Comparison of ENCODE assay signal across 9 cellular contexts in genomic region chr16:3400446-3400778, GRCh38. TPM values are rescaled to one million over a fixed set of nuclear protein-coding genes. Genes with fewer than 3 reads are reported as not detected.
DNase-seq lines count a peak whose midpoint lies in the region; ATAC-seq and TF ChIP-seq lines count a peak whose summit lies in the region.
"Had no signal": no experiment of that assay in that cellular context is flagged by ENCODE, and none has a peak within 500 bp of the region (broad histone marks: within the 10 kb centered on the region; RNA-seq: fewer than 3 reads in every experiment).

No MANE protein-coding gene starts in this region.

- no peak for ATAC-seq in SK-N-SH treated with all-trans-retinoic acid at 6 μM for 48 hours
- no peak for ATAC-seq in WTC11

- peaks cover 50% of the 10 kb centered on the region for H3K36me3 Mint-ChIP-seq in WTC11

- H3K4me1 Mint-ChIP-seq in WTC11: peaks cover 8% of the 10 kb centered on the region

- TF ChIP-seq POLR2A in stomach (IDR thresholded peaks at IDR 0.05): no peak

- H3K27me3 ChIP-seq in SK-N-SH (ENCODE audit: insufficient read depth): no peaks in the 10 kb centered on the region
- no peaks in the 10 kb centered on the region for H3K27me3 ChIP-seq in iPS-15b (ENCODE audit: control insufficient read depth, insufficient read depth, low read length)
- no peaks in the 10 kb centered on the region for H3K27me3 ChIP-seq in stomach

- H3K9ac ChIP-seq in SK-N-SH (peak overlapping the region; percentile 95), iPS-15b (ENCODE audit: low read depth, low read length) (peak overlapping the region; percentile 81)

- no peak for TF ChIP-seq EP300 in SK-N-SH (IDR thresholded peaks at IDR 0.05; ENCODE audit: borderline replicate concordance in 1 of 2, low read depth in 1 of 2, low read length in 1 of 2)
- TF ChIP-seq EP300 in stomach (IDR thresholded peaks at IDR 0.05): no peak

- peaks cover 71% of the 10 kb centered on the region for H3K79me2 ChIP-seq in SK-N-SH (ENCODE audit: insufficient read depth)

- CTCF ChIA-PET in SK-N-SH (lab: Yijun Ruan, JAX) (interaction anchor here (0.8 to 1.3 kb wide), 3 partner anchors 22 to 133 kb away, joined by 3 read pairs; partner anchors contain the start of gene OR2C1), WTC11 (lab: Charles Lee) (interaction anchor here (0.6 to 2.8 kb wide), 10 partner anchors 44 to 218 kb away, joined by 3 to 13 read pairs (median 4); partner anchors contain the start of genes CLUAP1, NAA60 and ZNF597)

- no peak for TF ChIP-seq RAD21 in SK-N-SH (IDR thresholded peaks at IDR 0.05; ENCODE audit: low read length)

- peak overlapping the region; percentile 98; the same call in 1 of the 2 replicates for H2AFZ ChIP-seq in SK-N-SH (ENCODE audit: low read depth)

- no peaks in the 10 kb centered on the region for H4K20me1 ChIP-seq in SK-N-SH (ENCODE audit: insufficient read depth)

- H3K9me3 Mint-ChIP-seq in WTC11: peaks cover 11% of the 10 kb centered on the region

- intact Hi-C loops in stomach (cut with DNase I; ENCODE audit: low total_unique reads): no loop called here

- H3K27ac ChIP-seq in SK-N-SH (ENCODE audit: low read depth in 2 of 2, low read length in 1 of 2) (peak overlapping the region; percentile 81 to 83), stomach (peak overlapping the region; percentile 88 to 93 (median 90))

- H3K27me3 Mint-ChIP-seq in WTC11 (ENCODE audit: low read depth): no peaks in the 10 kb centered on the region

- H3K36me3 ChIP-seq in SK-N-SH (replicated peaks in 1 of 2; ENCODE audit: control insufficient read depth in 1 of 2, insufficient read depth in 2 of 2, low read length in 1 of 2): peaks cover 29 to 65% of the 10 kb centered on the region in 2 experiments
- peaks cover 23% of the 10 kb centered on the region for H3K36me3 ChIP-seq in iPS-15b (ENCODE audit: control insufficient read depth, insufficient read depth, low read length)
- peaks cover 28 to 58% (median 48%) of the 10 kb centered on the region in 4 donors for H3K36me3 ChIP-seq in stomach

- H3K4me3 Mint-ChIP-seq in WTC11: peak overlapping the region; percentile 95

- H3K4me2 ChIP-seq in SK-N-SH: peak overlapping the region; percentile 79

- WGBS in SK-N-SH (ENCODE audit: low lambda C conversion rate): 3% methylated on average over 12 of the region's 18 CpGs
- 0 to 4% (median 1%) methylated on average over 7 to 18 of the region's 18 CpGs for WGBS in stomach, 5 donors

- H3K9me2 ChIP-seq in SK-N-SH: no peaks in the 10 kb centered on the region

- H3K4me3 ChIP-seq in SK-N-SH (ENCODE audit: low read depth in 2 of 2, low read length in 1 of 2): peak overlapping the region; percentile 92 to 94
- H3K4me3 ChIP-seq in iPS-15b (ENCODE audit: low read depth, low read length): peak overlapping the region; percentile 90
- H3K4me3 ChIP-seq in stomach: peak overlapping the region; percentile 81 to 91 (median 87)

- H3K4me1 ChIP-seq in SK-N-SH (ENCODE audit: control insufficient read depth in 1 of 2, insufficient read depth in 2 of 2, low read depth in 1 of 2, low read length in 1 of 2) (peaks cover 0 to 4% of the 10 kb centered on the region in 2 experiments; a peak in 2 of 4 replicates), iPS-15b (ENCODE audit: control insufficient read depth, insufficient read depth, low read length) (no peaks in the 10 kb centered on the region), stomach (peaks cover 17 to 40% (median 24%) of the 10 kb centered on the region in 4 donors)

- peaks cover 11% of the 10 kb centered on the region for H3F3A ChIP-seq in SK-N-SH (replicated peaks; ENCODE audit: insufficient read depth)

- peak overlapping the region; percentile 78; the same call in 1 of the 2 replicates for H3K27ac Mint-ChIP-seq in WTC11

- DNase-seq in SK-N-SH (no peak), WTC11 (ENCODE audit: low spot score) (no peak), stomach (no peak), T1000 (lab: John Stamatoyannopoulos, UW) (no peak), NCI-H2196 (lab: John Stamatoyannopoulos, UW; ENCODE audit: unreplicated experiment) (no peak), DMS 273 treated with DMSO at 0.1 percent for 48 hours (lab: John Stamatoyannopoulos, UW) (no peak)

- POLR2A ChIA-PET in SK-N-SH (lab: Yijun Ruan, JAX): interaction anchor here (1.1 to 1.7 kb wide), 2 partner anchors 44 to 57 kb away, joined by 5 to 8 read pairs; partner anchors contain the start of genes NAA60 and ZNF597
- POLR2A ChIA-PET in WTC11 (lab: Charles Lee): interaction anchor here (1.0 to 2.1 kb wide), 5 partner anchors 43 to 118 kb away, joined by 3 to 11 read pairs (median 4); partner anchors contain the start of genes CLUAP1, NAA60, TIGD7 and ZNF263

- no peaks in the 10 kb centered on the region for H3K9me3 ChIP-seq in SK-N-SH
- no peaks in the 10 kb centered on the region for H3K9me3 ChIP-seq in iPS-15b (ENCODE audit: control insufficient read depth, insufficient read depth, low read length)
- H3K9me3 ChIP-seq in stomach: peaks cover 0 to 59% (median 38%) of the 10 kb centered on the region in 4 donors

- TF ChIP-seq CTCF in SK-N-SH (IDR thresholded peaks at IDR 0.05): no peak
- TF ChIP-seq CTCF in WTC11 (IDR thresholded peaks at IDR 0.05): no peak
- TF ChIP-seq CTCF in stomach (IDR thresholded peaks at IDR 0.05): no peak

TF ChIP-seq in SK-N-SH, 30 proteins besides CTCF, POLR2A, EP300 and RAD21 (continues in another document):
- TF ChIP-seq EZH2phosphoT487 (IDR thresholded peaks at IDR 0.05; ENCODE audit: borderline replicate concordance, low read depth) (no peak), YY1 (IDR thresholded peaks at IDR 0.05; ENCODE audit: low read depth) (no peak), PBX3 (IDR thresholded peaks at IDR 0.05) (no peak)

TF ChIP-seq in SK-N-SH treated with all-trans-retinoic acid at 6 μM for 48 hours, 23 proteins besides CTCF, POLR2A, EP300 and RAD21:
- no peak for TF ChIP-seq ZNF565 (CRISPR knock-in tag; conservative IDR thresholded peaks at IDR 0.05; ENCODE audit: low read depth)
TF ChIP-seq in SK-N-SH treated with all-trans-retinoic acid at 6 μM for 48 hours: peak in this region for 0.

TF ChIP-seq in WTC11, 78 proteins besides CTCF, POLR2A, EP300 and RAD21:
- TF ChIP-seq, protein P1, sequence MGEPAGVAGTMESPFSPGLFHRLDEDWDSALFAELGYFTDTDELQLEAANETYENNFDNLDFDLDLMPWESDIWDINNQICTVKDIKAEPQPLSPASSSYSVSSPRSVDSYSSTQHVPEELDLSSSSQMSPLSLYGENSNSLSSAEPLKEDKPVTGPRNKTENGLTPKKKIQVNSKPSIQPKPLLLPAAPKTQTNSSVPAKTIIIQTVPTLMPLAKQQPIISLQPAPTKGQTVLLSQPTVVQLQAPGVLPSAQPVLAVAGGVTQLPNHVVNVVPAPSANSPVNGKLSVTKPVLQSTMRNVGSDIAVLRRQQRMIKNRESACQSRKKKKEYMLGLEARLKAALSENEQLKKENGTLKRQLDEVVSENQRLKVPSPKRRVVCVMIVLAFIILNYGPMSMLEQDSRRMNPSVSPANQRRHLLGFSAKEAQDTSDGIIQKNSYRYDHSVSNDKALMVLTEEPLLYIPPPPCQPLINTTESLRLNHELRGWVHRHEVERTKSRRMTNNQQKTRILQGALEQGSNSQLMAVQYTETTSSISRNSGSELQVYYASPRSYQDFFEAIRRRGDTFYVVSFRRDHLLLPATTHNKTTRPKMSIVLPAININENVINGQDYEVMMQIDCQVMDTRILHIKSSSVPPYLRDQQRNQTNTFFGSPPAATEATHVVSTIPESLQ (CRISPR knock-in tag; IDR thresholded peaks at IDR 0.05): no peak
- TF ChIP-seq ZNF232 (CRISPR knock-in tag; IDR thresholded peaks at IDR 0.05): 0 out of 2 replicates have a peak, but pooled peaks have one; percentile 11

RNA-seq across cellular contexts. Expression of gene ZSCAN32, which starts 0.4 kb away (rescaled TPM):
- polyA plus RNA-seq in SK-N-SH (2012; rRNA removed) (10.8 and 17.7 TPM in 2 replicates), stomach (10 to 100 TPM in 1 of 3 donors, 1 to 10 TPM in 2; 7.7 to 10.7 (median 8.0) TPM)
- 10.9 and 12.8 TPM in 2 replicates for polyA plus RNA-seq in SK-N-SH (2012; cell fraction: cytosol; rRNA removed)
- 17.5 and 25.3 TPM in 2 replicates for polyA plus RNA-seq in SK-N-SH (2012; cell fraction: nucleus; rRNA removed)
- total RNA-seq in WTC11 (2021) (16.0 to 17.9 TPM (median 16.7 TPM) in 3 replicates), stomach (10 to 100 TPM in 1 of 5 donors, 1 to 10 TPM in 4; 2.6 to 11.7 (median 5.4) TPM)

RNA-seq across cellular contexts. Expression of gene ZNF174, which starts 0.6 kb away (rescaled TPM):
- polyA plus RNA-seq in SK-N-SH (2012; rRNA removed) (10.5 and 12.9 TPM in 2 replicates), stomach (1 to 10 TPM; 4.2 to 5.6 (median 5.0) TPM)
- 9.5 and 10.7 TPM in 2 replicates for polyA plus RNA-seq in SK-N-SH (2012; cell fraction: cytosol; rRNA removed)
- 18.7 and 19.7 TPM in 2 replicates for polyA plus RNA-seq in SK-N-SH (2012; cell fraction: nucleus; rRNA removed)
- total RNA-seq in WTC11 (2021) (11.3 to 13.8 TPM (median 11.7 TPM) in 3 replicates), stomach (10 to 100 TPM in 4 of 5 donors, 1 to 10 TPM in 1; 6.6 to 52.5 (median 21.7) TPM)

RNA-seq across cellular contexts. Expression of gene ZNF597, which starts 42.9 kb away (rescaled TPM):
- polyA plus RNA-seq in SK-N-SH (2012; rRNA removed): 1.1 and 1.3 TPM in 2 replicates
- polyA plus RNA-seq in SK-N-SH (2012; cell fraction: cytosol; rRNA removed): 1.3 and 1.6 TPM in 2 replicates
- 0.83 and 1.8 TPM in 2 replicates for polyA plus RNA-seq in SK-N-SH (2012; cell fraction: nucleus; rRNA removed)
- 1.3 to 2.2 TPM (median 1.4 TPM) in 3 replicates for total RNA-seq in WTC11 (2021)
- total RNA-seq in stomach: 1 to 10 TPM in 2 of 5 donors, under 1 TPM in 2, not detected in 1; 0.45 to 2.2 (median 1.1) TPM
- 1 to 10 TPM in 1 of 3 donors, under 1 TPM in 2; 0.68 to 1.1 (median 0.78) TPM for polyA plus RNA-seq in stomach

RNA-seq across cellular contexts. Expression of gene NAA60, which starts 43.1 kb away (rescaled TPM):
- polyA plus RNA-seq in SK-N-SH (2012; rRNA removed) (17.2 and 21.5 TPM in 2 replicates), stomach (10 to 100 TPM; 39.3 to 55.3 (median 54.4) TPM)
- 17.2 and 23.6 TPM in 2 replicates for polyA plus RNA-seq in SK-N-SH (2012; cell fraction: cytosol; rRNA removed)
- polyA plus RNA-seq in SK-N-SH (2012; cell fraction: nucleus; rRNA removed): 33.4 and 41.1 TPM in 2 replicates
- total RNA-seq in WTC11 (2021) (44.8 to 50.3 TPM (median 46.4 TPM) in 3 replicates), stomach (100 to 1,000 TPM in 2 of 5 donors, 10 to 100 TPM in 3; 25.3 to 155 (median 84.9) TPM)

RNA-seq across cellular contexts. Expression of gene OR2C1, which starts 44.7 kb away (rescaled TPM):
- polyA plus RNA-seq in SK-N-SH (2012; rRNA removed): not detected in 2 replicates
- polyA plus RNA-seq in SK-N-SH (2012; cell fraction: cytosol; rRNA removed): not detected in 2 replicates
- polyA plus RNA-seq in SK-N-SH (2012; cell fraction: nucleus; rRNA removed): 0.04 TPM in 1 of 2 replicates, not detected in the other
- not detected in 3 replicates for total RNA-seq in WTC11 (2021)
- not detected for total RNA-seq in stomach
- not detected for polyA plus RNA-seq in stomach
- total RNA-seq: activated CD8-positive, alpha-beta memory T cell treated with anti-CD3 and anti-CD28 coated beads for 36 hours had no signal
